8 cellular contexts compared by ENCODE assay signal in genomic region chr1:12067900-12068821, GRCh38.
DNase-seq lines count a peak whose midpoint lies in the region; ATAC-seq and TF ChIP-seq lines count a peak whose summit lies in the region.

No MANE protein-coding gene starts in this region.

- peak; percentile 80 for DNase-seq in iPS-NIHi11 (ENCODE audit: low spot score)
- no peak for DNase-seq in NCI-H2081 (lab: John Stamatoyannopoulos, UW)
- DNase-seq in MM.1S, result no peak
- no peak for DNase-seq in activated gamma-delta T cell (lab: John Stamatoyannopoulos, UW)
- DNase-seq in MV-4-11 (lab: John Stamatoyannopoulos, UW), result no peak

- peaks cover 81% of the 10 kb centered on the region for H3K4me1 ChIP-seq in BLaER1
- H3K4me1 ChIP-seq in MM.1S (ENCODE audit: low read length), result 0 out of 2 replicates have a peak, but pooled peaks cover 6% of the 10 kb centered on the region

- H3K4me2 ChIP-seq in BLaER1 (peak overlapping the region; percentile 80), MM.1S (ENCODE audit: low read depth, low read length) (no peak overlapping the region)

- H2AFZ ChIP-seq in MM.1S (ENCODE audit: low read length), result no peak overlapping the region

- TF ChIP-seq CTCF in MM.1S (IDR thresholded peaks at IDR 0.05; ENCODE audit: low read length), result no peak

- H3K36me3 ChIP-seq in BLaER1, result peaks cover 12% of the 10 kb centered on the region
- no peaks in the 10 kb centered on the region for H3K36me3 ChIP-seq in MM.1S (replicated peaks; ENCODE audit: insufficient read depth, low read length)

- peak; percentile 48 for ATAC-seq in GM21619 (IDR thresholded peaks at IDR 0.05; ENCODE audit: unreplicated experiment)
- peak; percentile 84 to 89 for ATAC-seq in activated CD4-positive, CD25-positive, alpha-beta regulatory T cell treated with anti-CD3 and anti-CD28 coated beads, Interleukin-2, amount 50 U/mL, for 24 hours

- H3K27me3 ChIP-seq in BLaER1 (no peaks in the 10 kb centered on the region), MM.1S (replicated peaks; ENCODE audit: insufficient read depth, low read length) (peaks cover 26% of the 10 kb centered on the region)

- no peaks in the 10 kb centered on the region for H3K9me2 ChIP-seq in MM.1S (replicated peaks; ENCODE audit: insufficient read depth, low read length)

- H4K20me1 ChIP-seq in BLaER1 (no peaks in the 10 kb centered on the region), MM.1S (ENCODE audit: insufficient read depth, low read length) (no peaks in the 10 kb centered on the region)

- H3K4me3 ChIP-seq in BLaER1, result no peak overlapping the region
- H3K4me3 ChIP-seq in MM.1S (ENCODE audit: low read length), result no peak overlapping the region

- H3K9ac ChIP-seq in BLaER1, result no peak overlapping the region
- no peak overlapping the region for H3K9ac ChIP-seq in MM.1S (ENCODE audit: low read length)

- H3K27ac ChIP-seq in BLaER1 (peak overlapping the region; percentile 69), MM.1S (ENCODE audit: low read length) (no peak overlapping the region)

- no peaks in the 10 kb centered on the region for H3F3A ChIP-seq in MM.1S (ENCODE audit: insufficient read depth, low read length)

- H3K79me2 ChIP-seq in MM.1S (ENCODE audit: low read length), result no peaks in the 10 kb centered on the region

- H3K9me3 ChIP-seq in BLaER1 (no peaks in the 10 kb centered on the region), MM.1S (replicated peaks; ENCODE audit: insufficient read depth, low read length) (no peaks in the 10 kb centered on the region)
